In the genomic region with DNA sequence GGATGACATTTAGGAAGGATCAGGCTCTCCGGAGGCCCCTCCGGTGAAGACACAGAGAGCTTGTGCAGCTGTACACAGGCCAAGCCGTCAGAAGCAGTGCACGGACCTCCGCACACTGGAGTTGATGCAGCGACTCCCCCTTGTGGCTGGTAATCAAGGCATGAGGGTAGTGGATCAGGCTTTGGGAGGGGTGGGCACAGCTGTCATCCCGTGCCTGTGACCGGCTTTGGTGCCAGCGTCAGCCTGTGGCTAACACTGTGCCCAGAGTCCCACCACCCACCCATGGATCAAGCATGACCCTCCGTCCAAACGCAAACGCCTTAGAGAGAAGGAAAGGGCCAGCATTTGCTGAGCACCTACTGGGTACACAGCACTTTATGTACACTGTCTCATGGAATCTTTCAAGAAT, we compare ENCODE assay signal across 8 cellular contexts. TPM values are rescaled to one million over a fixed set of nuclear protein-coding genes. Genes with fewer than 3 reads are reported as not detected.
DNase-seq lines count a peak whose midpoint lies in the region; ATAC-seq, FAIRE-seq and TF ChIP-seq lines count a peak whose summit lies in the region.

No MANE protein-coding gene starts in this region.

- TF ChIP-seq CTCF in D721Med (IDR thresholded peaks at IDR 0.05; ENCODE audit: insufficient read depth, missing control alignments) (peak; percentile 90), Peyer's patch (IDR thresholded peaks at IDR 0.05) (peak in 4 of 6 experiments; percentile 50 to 61 (median 58)), gastrocnemius medialis (IDR thresholded peaks at IDR 0.05 in 4 of 5, conservative IDR thresholded peaks at IDR 0.05 in 1 of 5) (peak; percentile 74 to 92 (median 90))

- H3K27me3 ChIP-seq in Peyer's patch (no peaks in the 10 kb centered on the region), right cardiac atrium (ENCODE audit: control insufficient read depth, insufficient read depth) (no peaks in the 10 kb centered on the region), gastrocnemius medialis (no peaks in the 10 kb centered on the region)

- H3K36me3 ChIP-seq in Peyer's patch = no peaks in the 10 kb centered on the region
- H3K36me3 ChIP-seq in gastrocnemius medialis = no peaks in the 10 kb centered on the region

- no peak overlapping the region for H3K4me3 ChIP-seq in Peyer's patch
- no peak overlapping the region for H3K4me3 ChIP-seq in right cardiac atrium (ENCODE audit: low read length)
- no peak overlapping the region for H3K4me3 ChIP-seq in gastrocnemius medialis

- TF ChIP-seq POLR2A in Peyer's patch (IDR thresholded peaks at IDR 0.05) = no peak
- TF ChIP-seq POLR2A in gastrocnemius medialis (IDR thresholded peaks at IDR 0.05) = no peak

- intact Hi-C loops in right cardiac atrium (cut with DNase I) (loop anchor here (2.0 to 5.0 kb wide), 2 partner anchors 36 to 40 kb away; no protein-coding TSS in a partner anchor), gastrocnemius medialis (cut with DNase I; ENCODE audit: low total_unique reads) (loop anchor here (1.0 to 5.0 kb wide), 2 partner anchors 39 to 346 kb away; no protein-coding TSS in a partner anchor)

- DNase-seq in D721Med (ENCODE audit: insufficient read length, low spot score) (peak; percentile 85), Peyer's patch (peak; percentile 28 to 77 (median 60)), amniotic epithelial cell (ENCODE audit: low read depth) (peak; percentile 49), right cardiac atrium (peak; percentile 71 to 89 (median 81)), gastrocnemius medialis (peak; percentile 49 to 76), NK-92 (lab: John Stamatoyannopoulos, UW; ENCODE audit: unreplicated experiment) (no peak), NCI-H187 treated with DMSO at 0.1 percent for 48 hours (lab: John Stamatoyannopoulos, UW) (no peak)

- H3K9me3 ChIP-seq in Peyer's patch (no peaks in the 10 kb centered on the region), right cardiac atrium (ENCODE audit: control insufficient read depth, low read length) (no peaks in the 10 kb centered on the region), gastrocnemius medialis (no peaks in the 10 kb centered on the region)

- in situ Hi-C loops in gastrocnemius medialis (cut with MboI; ENCODE audit: low sequenced_read_pairs in 4 of 4) = loop anchor here in 3 of 4 donors (5.0 kb wide), 2 partner anchors 36 to 46 kb away; no protein-coding TSS in a partner anchor

- ATAC-seq in HG02642 (IDR thresholded peaks at IDR 0.05; ENCODE audit: poor library complexity, unreplicated experiment) (peak; percentile 45), right cardiac atrium (peak; percentile 77 to 86), gastrocnemius medialis (peak; percentile 86 to 94)

- WGBS in right cardiac atrium = 13% methylated on average over 12 of the region's 12 CpGs

- H3K27ac ChIP-seq in Peyer's patch = no peak overlapping the region
- no peak overlapping the region for H3K27ac ChIP-seq in right cardiac atrium (ENCODE audit: low read length)
- H3K27ac ChIP-seq in gastrocnemius medialis = peak overlapping the region; percentile 15 to 57 (median 24)

- FAIRE-seq in D721Med (lab: Jason Lieb, UNC) = no peak

- peaks cover 0 to 12% (median 0%) of the 10 kb centered on the region in 4 donors for H3K4me1 ChIP-seq in Peyer's patch
- H3K4me1 ChIP-seq in right cardiac atrium (ENCODE audit: control insufficient read depth, insufficient read depth, low read length) = no peaks in the 10 kb centered on the region
- H3K4me1 ChIP-seq in gastrocnemius medialis = peaks cover 11% of the 10 kb centered on the region in 2 donors

RNA-seq across cellular contexts. Expression of gene GRIP2, which starts 8.2 kb away (rescaled TPM):
- total RNA-seq in Peyer's patch = 10 to 100 TPM in 1 of 4 donors, 1 to 10 TPM in 1, under 1 TPM in 1, not detected in 1; 0.80 to 12.4 (median 1.4) TPM
- total RNA-seq in right cardiac atrium = 10 to 100 TPM in 3 of 4 donors, 1 to 10 TPM in 1; 8.7 to 14.5 (median 13.0) TPM
- polyA plus RNA-seq in right cardiac atrium = 9.9 TPM
- 10 to 100 TPM in 1 of 4 donors, 1 to 10 TPM in 3; 2.8 to 12.6 (median 4.6) TPM for total RNA-seq in gastrocnemius medialis

Comparison
In these comparisons a context has a peak if more than half of its experiments do, and no peak if none do; other contexts are left out.
1. DNase-seq: peak in D721Med (single experiment), Peyer's patch (3 of 3), amniotic epithelial cell (single experiment), right cardiac atrium (3 of 3) and gastrocnemius medialis (2 of 2); none in NK-92 (single experiment) and NCI-H187 treated with DMSO at 0.1 percent for 48 hours (single experiment).
2. H3K27ac ChIP-seq: peak in gastrocnemius medialis (4 of 4); none in Peyer's patch (0 of 4) and right cardiac atrium (single experiment).
3. Peak in every context shown above with its lines, with median percentiles within 50 percentile points of each other: CTCF ChIP-seq and ATAC-seq.